ENCODE assay signal across 8 cellular contexts in the genomic region with DNA sequence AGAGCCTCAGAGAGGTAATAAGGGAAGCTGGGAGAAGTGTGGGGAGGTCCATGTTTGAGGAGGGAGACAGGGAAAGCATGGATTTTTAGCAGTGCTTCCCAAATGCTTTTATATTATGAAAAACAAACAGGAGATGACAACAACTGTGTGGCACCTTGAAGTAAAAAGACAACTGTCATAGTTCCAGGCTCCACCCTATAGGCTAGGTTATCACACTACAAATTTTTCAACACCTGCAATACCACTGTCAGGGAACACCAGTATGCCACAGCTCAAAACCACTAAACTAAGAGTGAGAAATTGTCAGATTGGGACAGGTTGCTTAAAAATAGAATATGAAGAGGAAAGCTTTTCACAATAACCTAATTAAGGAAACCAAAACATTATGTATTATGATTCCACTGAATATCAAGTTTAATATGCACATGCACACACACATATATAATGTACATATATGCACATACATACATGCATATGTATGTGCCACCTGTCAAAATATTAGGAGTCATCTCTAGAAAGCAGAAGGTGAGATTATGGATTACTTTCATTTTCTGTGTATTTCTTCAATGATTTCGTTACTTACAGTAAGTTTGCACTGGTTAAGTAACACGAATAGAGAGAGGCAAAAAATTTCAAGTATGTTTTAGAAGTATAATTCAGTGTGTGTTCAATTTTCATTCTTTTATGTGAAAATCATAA.
DNase-seq lines count a peak whose midpoint lies in the region; ATAC-seq and TF ChIP-seq lines count a peak whose summit lies in the region.

No MANE protein-coding gene starts in this region.

- BruUV-seq in MCF 10A (replicated peaks; lab: Mats Ljungman, UMichigan): no TSS peak

- no peaks in the 10 kb centered on the region for H3K36me3 Mint-ChIP-seq in CD4-positive, alpha-beta memory T cell
- H3K36me3 Mint-ChIP-seq in MCF 10A (ENCODE audit: insufficient read depth, unreplicated experiment): no peaks in the 10 kb centered on the region

- peaks cover 0 to 4% of the 10 kb centered on the region in 2 donors for H3K9me3 ChIP-seq in CD4-positive, alpha-beta memory T cell (ENCODE audit: control insufficient read depth in 1 of 2, low read length in 2 of 2)

- no peaks in the 10 kb centered on the region for H3K27me3 ChIP-seq in CD4-positive, alpha-beta memory T cell (ENCODE audit: insufficient read depth, low read length)

- H3K4me3 ChIP-seq in CD4-positive, alpha-beta memory T cell (ENCODE audit: low read length in 2 of 2): peak overlapping the region; percentile 28 to 30
- H3K4me3 ChIP-seq in coronary artery: peak overlapping the region; percentile 28

- peak; percentile 96 for ATAC-seq in GM19438 (IDR thresholded peaks at IDR 0.05; ENCODE audit: low read depth, unreplicated experiment)
- ATAC-seq in HG03135 (IDR thresholded peaks at IDR 0.05; ENCODE audit: unreplicated experiment): peak; percentile 98

- peak overlapping the region; percentile 69 to 89 (median 82) for H3K4me3 Mint-ChIP-seq in CD4-positive, alpha-beta memory T cell
- no peak overlapping the region for H3K4me3 Mint-ChIP-seq in MCF 10A (ENCODE audit: unreplicated experiment)

- peaks cover 0 to 11% (median 7%) of the 10 kb centered on the region in 8 donors for H3K9me3 Mint-ChIP-seq in CD4-positive, alpha-beta memory T cell
- H3K9me3 Mint-ChIP-seq in MCF 10A (ENCODE audit: unreplicated experiment): peaks cover 5% of the 10 kb centered on the region

- intact Hi-C loops in CD4-positive, alpha-beta memory T cell (cut with micrococcal nuclease): no loop called here
- intact Hi-C loops in MCF 10A (cut with micrococcal nuclease): no loop called here

- peak overlapping the region; percentile 69 to 91 (median 81) for H3K27ac Mint-ChIP-seq in CD4-positive, alpha-beta memory T cell
- H3K27ac Mint-ChIP-seq in MCF 10A (ENCODE audit: low read depth, unreplicated experiment): no peak overlapping the region

- peaks cover 21% of the 10 kb centered on the region for H3K4me1 ChIP-seq in CD4-positive, alpha-beta memory T cell (ENCODE audit: insufficient read depth, low read length)

- peak overlapping the region; percentile 32 for H3K27ac ChIP-seq in CD4-positive, alpha-beta memory T cell (ENCODE audit: low read depth, low read length)
- H3K27ac ChIP-seq in coronary artery: no peak overlapping the region

- H3K36me3 ChIP-seq in CD4-positive, alpha-beta memory T cell (ENCODE audit: insufficient read depth, low read length): no peaks in the 10 kb centered on the region

- H3K27me3 Mint-ChIP-seq in CD4-positive, alpha-beta memory T cell: no peaks in the 10 kb centered on the region
- no peaks in the 10 kb centered on the region for H3K27me3 Mint-ChIP-seq in MCF 10A (ENCODE audit: insufficient read depth, unreplicated experiment)

- peak in 4 of 5 donors; percentile 3 to 19 (median 12) for DNase-seq in CD4-positive, alpha-beta memory T cell
- DNase-seq in coronary artery (ENCODE audit: low spot score) (no peak), kidney tubule cell (ENCODE audit: low spot score) (no peak), hippocampal formation (lab: John Stamatoyannopoulos, UW) (no peak), cortex of kidney (lab: John Stamatoyannopoulos, UW) (no peak), MCF 10A (ENCODE audit: unreplicated experiment) (no peak)

- TF ChIP-seq CTCF in coronary artery (IDR thresholded peaks at IDR 0.05): no peak
- TF ChIP-seq CTCF in MCF 10A (IDR thresholded peaks at IDR 0.05; ENCODE audit: unreplicated experiment): no peak

- peaks cover 19 to 30% (median 25%) of the 10 kb centered on the region in 4 donors for H3K4me1 Mint-ChIP-seq in CD4-positive, alpha-beta memory T cell
- H3K4me1 Mint-ChIP-seq in MCF 10A (ENCODE audit: insufficient read depth, unreplicated experiment): peaks cover 14% of the 10 kb centered on the region

- POLR2A ChIA-PET in CD4-positive, alpha-beta memory T cell (lab: Charles Lee; ENCODE audit: partially characterized antibody): no interaction called here
- POLR2A ChIA-PET in MCF 10A (lab: Yijun Ruan, JAX): no interaction called here

- CTCF ChIA-PET in CD4-positive, alpha-beta memory T cell (lab: Charles Lee; ENCODE audit: partially characterized antibody): no interaction called here
- CTCF ChIA-PET in MCF 10A (lab: Yijun Ruan, JAX): interaction anchor here (0.7 kb wide), 1 partner anchor 1498 kb away, joined by 3 read pairs; no protein-coding TSS in a partner anchor

Comparison
In these comparisons a context has a peak if more than half of its experiments do, and no peak if none do; other contexts are left out.
1. DNase-seq: peak in CD4-positive, alpha-beta memory T cell (4 of 5); none in coronary artery (single experiment), kidney tubule cell (single experiment), hippocampal formation (0 of 2), cortex of kidney (single experiment) and MCF 10A (single experiment).